9 cellular contexts compared by ENCODE assay signal in the genomic region with DNA sequence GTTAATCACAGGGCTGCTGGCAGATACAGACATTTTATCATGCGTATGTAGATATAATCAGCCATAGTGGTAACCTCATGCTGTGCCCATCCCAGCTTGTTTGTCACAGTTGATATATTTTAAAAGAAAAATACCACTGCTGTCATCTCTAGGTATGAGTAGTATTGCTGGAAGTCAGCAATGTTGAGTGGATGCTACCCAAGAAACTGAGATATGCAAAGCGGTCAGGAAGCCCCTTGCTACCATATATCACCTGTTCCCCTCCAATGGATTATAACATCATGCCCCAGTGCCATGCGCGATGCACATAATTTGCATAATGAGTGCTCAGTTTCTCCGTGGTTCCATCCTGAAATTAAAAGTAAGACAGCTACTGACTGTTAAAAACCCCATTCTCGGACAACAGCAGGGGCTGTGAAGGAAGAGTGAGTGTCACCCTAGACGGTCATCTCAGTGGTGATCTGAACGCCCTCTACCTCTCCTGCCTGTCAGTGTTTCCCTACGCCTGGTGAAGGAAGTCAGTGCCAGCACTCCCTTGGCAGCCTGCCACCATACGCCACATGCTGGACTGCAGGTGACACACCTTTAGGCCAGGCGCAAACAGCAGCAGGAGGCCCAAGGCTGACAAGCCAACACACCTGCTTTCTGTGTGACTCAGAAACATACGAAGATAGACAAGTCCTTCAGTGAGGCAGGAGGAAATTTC. TPM values are rescaled to one million over a fixed set of nuclear protein-coding genes. Genes with fewer than 3 reads are reported as not detected.
A peak's percentile ranks its signal among the peaks of the same experiment; 100 is the strongest.
DNase-seq lines count a peak whose midpoint lies in the region; ATAC-seq and TF ChIP-seq lines count a peak whose summit lies in the region.
"Had no signal": no experiment of that assay in that cellular context is flagged by ENCODE, and none has a peak within 500 bp of the region (broad histone marks: within the 10 kb centered on the region; RNA-seq: fewer than 3 reads in every experiment).

No MANE protein-coding gene starts in this region.

- no peaks in the 10 kb centered on the region; the same call in 1 of the 2 replicates for H3K79me2 ChIP-seq in OCI-LY1 (ENCODE audit: insufficient read depth, low read length)

- no TSS peak for BruUV-seq in MCF 10A (replicated peaks; lab: Mats Ljungman, UMichigan)

- H3K9ac ChIP-seq in OCI-LY1 (ENCODE audit: low read length): peak overlapping the region; percentile 2; the same call in 1 of the 2 replicates

- peaks cover 42% of the 10 kb centered on the region for H3K36me3 ChIP-seq in OCI-LY1 (ENCODE audit: insufficient read depth, low read length)

- DNase-seq in MCF 10A (ENCODE audit: unreplicated experiment) (peak; percentile 90), epidermal melanocyte (ENCODE audit: insufficient read length, low spot score) (no peak), amniotic stem cell (lab: John Stamatoyannopoulos, UW) (no peak)
- peak; percentile 61 for DNase-seq in stimulated activated CD4-positive, alpha-beta T cell treated with anti-CD3 and anti-CD28 coated beads, Interleukin-15, amount 100 ng/mL, for 24 hours
- DNase-seq: DND-41 had no signal

- CTCF ChIA-PET in MCF 10A (lab: Yijun Ruan, JAX): interaction anchor here (0.5 to 1.9 kb wide), 3 partner anchors 65 to 865 kb away, joined by 3 to 6 read pairs (median 3); no protein-coding TSS in a partner anchor

- peak overlapping the region; percentile 72 for H3K4me3 ChIP-seq in OCI-LY1 (ENCODE audit: low read depth, low read length, poor library complexity, severe bottlenecking)

- H3K4me1 ChIP-seq in OCI-LY1 (ENCODE audit: insufficient read depth, low read length, severe bottlenecking): peaks cover 48% of the 10 kb centered on the region

- POLR2A ChIA-PET in MCF 10A (lab: Yijun Ruan, JAX): interaction anchor here (0.6 to 6.2 kb wide), 11 partner anchors 9 to 499 kb away, joined by 3 to 53 read pairs (median 3); a partner anchor contains a TSS

- no peaks in the 10 kb centered on the region for H3K9me2 ChIP-seq in OCI-LY1 (ENCODE audit: low read depth, low read length)

- intact Hi-C loops in MCF 10A (cut with micrococcal nuclease): no loop called here

- peaks cover 6% of the 10 kb centered on the region; the same call in 1 of the 2 replicates for H3F3A ChIP-seq in OCI-LY1 (ENCODE audit: insufficient read depth, low read length)

- no peak overlapping the region for H2AFZ ChIP-seq in OCI-LY1 (ENCODE audit: low read length)

- peak; percentile 43 for ATAC-seq in HG03139 (IDR thresholded peaks at IDR 0.05; ENCODE audit: unreplicated experiment)

- peak overlapping the region; percentile 91 for H3K27ac Mint-ChIP-seq in MCF 10A (ENCODE audit: low read depth, unreplicated experiment)

- H3K27ac ChIP-seq in C4-2B (no peak overlapping the region), OCI-LY1 (ENCODE audit: low read depth, low read length, poor library complexity, severe bottlenecking) (peak overlapping the region; percentile 83)

- no peaks in the 10 kb centered on the region for H4K20me1 ChIP-seq in OCI-LY1 (ENCODE audit: insufficient read depth, low read length)

- peak overlapping the region; percentile 59 for H3K4me3 Mint-ChIP-seq in MCF 10A (ENCODE audit: unreplicated experiment)

- TF ChIP-seq POLR2A in GM19099 (IDR thresholded peaks at IDR 0.05; ENCODE audit: extremely low read depth, insufficient read length, low read depth): peak; percentile 33

- no peaks in the 10 kb centered on the region for H3K27me3 ChIP-seq in OCI-LY1 (ENCODE audit: insufficient read depth, low read length)

- H3K9me3 Mint-ChIP-seq in MCF 10A (ENCODE audit: unreplicated experiment): no peaks in the 10 kb centered on the region

- H3K27me3 Mint-ChIP-seq in MCF 10A (ENCODE audit: insufficient read depth, unreplicated experiment): no peaks in the 10 kb centered on the region

- no peaks in the 10 kb centered on the region for H3K9me3 ChIP-seq in OCI-LY1 (ENCODE audit: low read length)

- peaks cover 39% of the 10 kb centered on the region for H3K36me3 Mint-ChIP-seq in MCF 10A (ENCODE audit: insufficient read depth, unreplicated experiment)

- TF ChIP-seq CTCF in C4-2B (conservative IDR thresholded peaks at IDR 0.05) (peak; percentile 45), OCI-LY1 (IDR thresholded peaks at IDR 0.05; ENCODE audit: low read length) (no peak; the same call in 1 of the 2 replicates), MCF 10A (IDR thresholded peaks at IDR 0.05; ENCODE audit: unreplicated experiment) (no peak)

- H3K4me2 ChIP-seq in OCI-LY1 (ENCODE audit: low read length): peak overlapping the region; percentile 80

- H3K4me1 Mint-ChIP-seq in MCF 10A (ENCODE audit: insufficient read depth, unreplicated experiment): peaks cover 25% of the 10 kb centered on the region

RNA-seq across cellular contexts. Expression of a gene that starts 2.7 kb away (rescaled TPM):
- 23.2 and 26.3 TPM in 2 replicates for total RNA-seq in MCF 10A (2022)

RNA-seq across cellular contexts. Expression of a gene that starts 39.2 kb away (rescaled TPM):
- 7.3 and 8.8 TPM in 2 replicates for total RNA-seq in MCF 10A (2022)

RNA-seq across cellular contexts. Expression of a gene that starts 55.9 kb away (rescaled TPM):
- total RNA-seq in MCF 10A (2022): 30.0 and 35.5 TPM in 2 replicates

Comparison
In these comparisons a context has a peak if more than half of its experiments do, and no peak if none do; other contexts are left out.
1. DNase-seq: peak in MCF 10A (single experiment) and stimulated activated CD4-positive, alpha-beta T cell treated with anti-CD3 and anti-CD28 coated beads, Interleukin-15, amount 100 ng/mL, for 24 hours (single experiment); none in epidermal melanocyte (single experiment) and amniotic stem cell (single experiment).